Comparison of ENCODE assay signal across 2 cellular contexts in genomic region chr2:11520092-11520693, GRCh38.
TF ChIP-seq lines count a peak whose summit lies in the region.

No MANE protein-coding gene starts in this region.

TF ChIP-seq in Ishikawa, 13 proteins besides CTCF, POLR2A, EP300 and RAD21:
- TF ChIP-seq, protein P1, sequence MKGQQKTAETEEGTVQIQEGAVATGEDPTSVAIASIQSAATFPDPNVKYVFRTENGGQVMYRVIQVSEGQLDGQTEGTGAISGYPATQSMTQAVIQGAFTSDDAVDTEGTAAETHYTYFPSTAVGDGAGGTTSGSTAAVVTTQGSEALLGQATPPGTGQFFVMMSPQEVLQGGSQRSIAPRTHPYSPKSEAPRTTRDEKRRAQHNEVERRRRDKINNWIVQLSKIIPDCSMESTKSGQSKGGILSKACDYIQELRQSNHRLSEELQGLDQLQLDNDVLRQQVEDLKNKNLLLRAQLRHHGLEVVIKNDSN (IDR thresholded peaks at IDR 0.05): no peak
- TF ChIP-seq, protein P2, sequence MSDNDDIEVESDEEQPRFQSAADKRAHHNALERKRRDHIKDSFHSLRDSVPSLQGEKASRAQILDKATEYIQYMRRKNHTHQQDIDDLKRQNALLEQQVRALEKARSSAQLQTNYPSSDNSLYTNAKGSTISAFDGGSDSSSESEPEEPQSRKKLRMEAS (IDR thresholded peaks at IDR 0.05): no peak
- TF ChIP-seq, protein P3, sequence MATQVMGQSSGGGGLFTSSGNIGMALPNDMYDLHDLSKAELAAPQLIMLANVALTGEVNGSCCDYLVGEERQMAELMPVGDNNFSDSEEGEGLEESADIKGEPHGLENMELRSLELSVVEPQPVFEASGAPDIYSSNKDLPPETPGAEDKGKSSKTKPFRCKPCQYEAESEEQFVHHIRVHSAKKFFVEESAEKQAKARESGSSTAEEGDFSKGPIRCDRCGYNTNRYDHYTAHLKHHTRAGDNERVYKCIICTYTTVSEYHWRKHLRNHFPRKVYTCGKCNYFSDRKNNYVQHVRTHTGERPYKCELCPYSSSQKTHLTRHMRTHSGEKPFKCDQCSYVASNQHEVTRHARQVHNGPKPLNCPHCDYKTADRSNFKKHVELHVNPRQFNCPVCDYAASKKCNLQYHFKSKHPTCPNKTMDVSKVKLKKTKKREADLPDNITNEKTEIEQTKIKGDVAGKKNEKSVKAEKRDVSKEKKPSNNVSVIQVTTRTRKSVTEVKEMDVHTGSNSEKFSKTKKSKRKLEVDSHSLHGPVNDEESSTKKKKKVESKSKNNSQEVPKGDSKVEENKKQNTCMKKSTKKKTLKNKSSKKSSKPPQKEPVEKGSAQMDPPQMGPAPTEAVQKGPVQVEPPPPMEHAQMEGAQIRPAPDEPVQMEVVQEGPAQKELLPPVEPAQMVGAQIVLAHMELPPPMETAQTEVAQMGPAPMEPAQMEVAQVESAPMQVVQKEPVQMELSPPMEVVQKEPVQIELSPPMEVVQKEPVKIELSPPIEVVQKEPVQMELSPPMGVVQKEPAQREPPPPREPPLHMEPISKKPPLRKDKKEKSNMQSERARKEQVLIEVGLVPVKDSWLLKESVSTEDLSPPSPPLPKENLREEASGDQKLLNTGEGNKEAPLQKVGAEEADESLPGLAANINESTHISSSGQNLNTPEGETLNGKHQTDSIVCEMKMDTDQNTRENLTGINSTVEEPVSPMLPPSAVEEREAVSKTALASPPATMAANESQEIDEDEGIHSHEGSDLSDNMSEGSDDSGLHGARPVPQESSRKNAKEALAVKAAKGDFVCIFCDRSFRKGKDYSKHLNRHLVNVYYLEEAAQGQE (IDR thresholded peaks at IDR 0.05; ENCODE audit: low read depth): no peak
- no peak for TF ChIP-seq EGR1 (IDR thresholded peaks at IDR 0.05)
- no peak for TF ChIP-seq TCF12 (IDR thresholded peaks at IDR 0.05; ENCODE audit: low read depth)
- no peak for TF ChIP-seq FOXM1 (IDR thresholded peaks at IDR 0.05; ENCODE audit: borderline replicate concordance, low read depth)
- peak; percentile 25; the same call in 1 of the 2 replicates for TF ChIP-seq TEAD4 (IDR thresholded peaks at IDR 0.05)

TF ChIP-seq in K562, 482 proteins besides CTCF, POLR2A, EP300 and RAD21:
- TF ChIP-seq HNRNPLL (IDR thresholded peaks at IDR 0.05; ENCODE audit: low read depth, low read length, poor library complexity, severe bottlenecking): no peak
- no peak for TF ChIP-seq ILF3 (IDR thresholded peaks at IDR 0.05; ENCODE audit: borderline replicate concordance)
- TF ChIP-seq, protein P4, sequence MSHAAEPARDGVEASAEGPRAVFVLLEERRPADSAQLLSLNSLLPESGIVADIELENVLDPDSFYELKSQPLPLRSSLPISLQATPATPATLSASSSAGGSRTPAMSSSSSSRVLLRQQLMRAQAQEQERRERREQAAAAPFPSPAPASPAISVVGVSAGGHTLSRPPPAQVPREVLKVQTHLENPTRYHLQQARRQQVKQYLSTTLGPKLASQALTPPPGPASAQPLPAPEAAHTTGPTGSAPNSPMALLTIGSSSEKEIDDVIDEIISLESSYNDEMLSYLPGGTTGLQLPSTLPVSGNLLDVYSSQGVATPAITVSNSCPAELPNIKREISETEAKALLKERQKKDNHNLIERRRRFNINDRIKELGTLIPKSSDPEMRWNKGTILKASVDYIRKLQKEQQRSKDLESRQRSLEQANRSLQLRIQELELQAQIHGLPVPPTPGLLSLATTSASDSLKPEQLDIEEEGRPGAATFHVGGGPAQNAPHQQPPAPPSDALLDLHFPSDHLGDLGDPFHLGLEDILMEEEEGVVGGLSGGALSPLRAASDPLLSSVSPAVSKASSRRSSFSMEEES (CRISPR knock-in tag; IDR thresholded peaks at IDR 0.05): peak; percentile 23; the same call in 1 of the 2 replicates
- TF ChIP-seq ZNF354B (CRISPR knock-in tag; IDR thresholded peaks at IDR 0.05): no peak
- no peak for TF ChIP-seq CREM (IDR thresholded peaks at IDR 0.05; ENCODE audit: low read depth)
- TF ChIP-seq E2F6 (IDR thresholded peaks at IDR 0.05; ENCODE audit: borderline replicate concordance in 1 of 2, extremely low read depth in 1 of 2, insufficient read depth in 1 of 2, insufficient read length in 1 of 2, low read depth in 1 of 2, low read length in 1 of 2, poor library complexity in 1 of 2, severe bottlenecking in 1 of 2): no peak
- no peak for TF ChIP-seq DPF2 (IDR thresholded peaks at IDR 0.05)
